ENCODE assay signal across 12 cellular contexts in genomic region chr10:49187044-49187484, GRCh38. TPM values are rescaled to one million over a fixed set of nuclear protein-coding genes. Genes with fewer than 3 reads are reported as not detected.
DNase-seq lines count a peak whose midpoint lies in the region; ATAC-seq and TF ChIP-seq lines count a peak whose summit lies in the region.
"Had no signal": no experiment of that assay in that cellular context is flagged by ENCODE, and none has a peak within 500 bp of the region (broad histone marks: within the 10 kb centered on the region; RNA-seq: fewer than 3 reads in every experiment).

No MANE protein-coding gene starts in this region.

- ATAC-seq in IMR-90 (ENCODE audit: low read depth) (no peak; the same call in 1 of the 2 replicates), HG03039 (IDR thresholded peaks at IDR 0.05; ENCODE audit: unreplicated experiment) (no peak)
- no peak for ATAC-seq in natural killer cell treated with Interleukin-12 subunit alpha and Interleukin-12 subunit beta and Interleukin-15 and Interleukin-18, amount 100 ng/mL, for 72 hours

- peaks cover 0 to 5% (median 0%) of the 10 kb centered on the region in 11 experiments; a peak in 1 of 22 replicates for H4K20me1 ChIP-seq in BLaER1 treated with 17β-estradiol and CSF1 and Interleukin-3, amounts not matched to agents 10 nM and 100 nM
- H4K20me1 ChIP-seq in IMR-90 (ENCODE audit: insufficient read depth, low read length), result no peaks in the 10 kb centered on the region

- POLR2A ChIA-PET in IMR-90 (lab: Charles Lee; ENCODE audit: unreplicated experiment), result no interaction called here

- H3K9me1 ChIP-seq in IMR-90 (ENCODE audit: insufficient read depth, low read length), result peaks cover 6% of the 10 kb centered on the region; the same call in 1 of the 2 replicates

- no peaks in the 10 kb centered on the region for H3K9me3 ChIP-seq in BLaER1 treated with 17β-estradiol and CSF1 and Interleukin-3, amounts not matched to agents 10 nM and 100 nM (replicated peaks in 1 of 11)
- H3K9me3 ChIP-seq in IMR-90 (ENCODE audit: control insufficient read depth, insufficient read depth, low read length), result no peaks in the 10 kb centered on the region
- H3K9me3 ChIP-seq: Caco-2 had no signal

- in situ Hi-C loops in IMR-90 (cut with MboI; ENCODE audit: low sequenced_read_pairs), result no loop called here

- H4K8ac ChIP-seq in IMR-90 (ENCODE audit: low read depth in 2 of 2, low read length in 2 of 2), result no peak overlapping the region; a peak in 1 of 4 replicates

- dilution Hi-C loops in IMR-90 (cut with HindIII; ENCODE audit: low sequenced_read_pairs, unreplicated experiment), result no loop called here

- peak overlapping the region in 6 of 11 experiments; percentile 67 to 87 (median 84); a peak in 7 of 22 replicates for H3K27ac ChIP-seq in BLaER1 treated with 17β-estradiol and CSF1 and Interleukin-3, amounts not matched to agents 10 nM and 100 nM
- H3K27ac ChIP-seq in IMR-90 (ENCODE audit: insufficient read depth, low read length), result no peak overlapping the region

- H2AFZ ChIP-seq in IMR-90 (replicated peaks; ENCODE audit: low read length, poor library complexity), result peak overlapping the region; percentile 63

- H2AK9ac ChIP-seq in IMR-90 (replicated peaks; ENCODE audit: low read depth, low read length, poor library complexity), result no peak overlapping the region

- H2BK120ac ChIP-seq in IMR-90 (ENCODE audit: low read depth, low read length), result peak overlapping the region; percentile 38; the same call in 1 of the 2 replicates

- H3K36me3 Mint-ChIP-seq in natural killer cell treated with Interleukin-12 subunit alpha and Interleukin-12 subunit beta and Interleukin-15 and Interleukin-18, amount 100 ng/mL, for 72 hours, result peaks cover 8% of the 10 kb centered on the region

- no peak overlapping the region for H3K56ac ChIP-seq in IMR-90 (ENCODE audit: extremely low read depth, insufficient read depth, low read length)

- peak overlapping the region; percentile 31 for H3K23ac ChIP-seq in IMR-90 (ENCODE audit: low read depth, low read length)

- peak overlapping the region; percentile 59 for H2BK20ac ChIP-seq in IMR-90 (ENCODE audit: low read depth, low read length)

- CTCF ChIA-PET in IMR-90 (lab: Yijun Ruan, JAX), result no interaction called here

- H3K27me3 Mint-ChIP-seq in natural killer cell treated with Interleukin-12 subunit alpha and Interleukin-12 subunit beta and Interleukin-15 and Interleukin-18, amount 100 ng/mL, for 72 hours, result no peaks in the 10 kb centered on the region

- peak overlapping the region; percentile 69 for H3K14ac ChIP-seq in IMR-90 (replicated peaks; ENCODE audit: low read depth, low read length)

- TF ChIP-seq RAD21 in IMR-90 (IDR thresholded peaks at IDR 0.05; ENCODE audit: low read length), result no peak

- H3K79me1 ChIP-seq in IMR-90 (ENCODE audit: low read depth in 1 of 2, low read length in 2 of 2), result no peaks in the 10 kb centered on the region

- no peak overlapping the region for H4K91ac ChIP-seq in IMR-90 (ENCODE audit: insufficient read depth, low read depth, low read length)

- DNase-seq in IMR-90, result no peak
- peak; percentile 32 for DNase-seq in ecto neural progenitor cell (ENCODE audit: low spot score)
- no peak for DNase-seq in natural killer cell treated with Interleukin-12 subunit alpha and Interleukin-12 subunit beta and Interleukin-15 and Interleukin-18, amount 100 ng/mL, for 72 hours (ENCODE audit: low spot score)
- DNase-seq in cerebellar cortex (ENCODE audit: low spot score), result no peak
- no peak for DNase-seq in NCI-H146 (lab: John Stamatoyannopoulos, UW)
- no peak for DNase-seq in RPMI8226
- DNase-seq: Caco-2, NCI-H524, nucleus accumbens had no signal

- no peak for TF ChIP-seq CTCF in IMR-90 (conservative IDR thresholded peaks at IDR 0.05; ENCODE audit: low read depth, low read length)

- H3K18ac ChIP-seq in IMR-90 (ENCODE audit: low read depth, low read length), result no peak overlapping the region

- H3K4me1 ChIP-seq in BLaER1 treated with 17β-estradiol and CSF1 and Interleukin-3, amounts not matched to agents 10 nM and 100 nM, result peaks cover 66 to 99% (median 88%) of the 10 kb centered on the region in 10 experiments
- H3K4me1 ChIP-seq in IMR-90 (ENCODE audit: control insufficient read depth, insufficient read depth, low read length), result no peaks in the 10 kb centered on the region; the same call in 1 of the 2 replicates
- H3K4me1 ChIP-seq: Caco-2 had no signal

- no peak overlapping the region; the same call in 1 of the 2 replicates for H3K4ac ChIP-seq in IMR-90 (ENCODE audit: low read depth, low read length)

- no peak for TF ChIP-seq POLR2A in IMR-90 (IDR thresholded peaks at IDR 0.05; ENCODE audit: low read depth, low read length)

- peak overlapping the region in 8 of 10 experiments; percentile 52 to 69 (median 60); a peak in 16 of 20 replicates for H3K4me3 ChIP-seq in BLaER1 treated with 17β-estradiol and CSF1 and Interleukin-3, amounts not matched to agents 10 nM and 100 nM
- no peak overlapping the region for H3K4me3 ChIP-seq in IMR-90 (ENCODE audit: insufficient read depth, low read depth, low read length)

- H4K5ac ChIP-seq in IMR-90 (ENCODE audit: low read depth, low read length), result no peak overlapping the region

- no peak overlapping the region for H2AK5ac ChIP-seq in IMR-90 (ENCODE audit: low read depth, low read length)

- WGBS in IMR-90 (ENCODE audit: extremely low coverage in 2 of 2, insufficient read length in 1 of 2), 2 experiments, result 20% methylated on average over 1 of the region's 8 CpGs; no CpG with 5 or more reads in 1 of the 2 experiments

- no peaks in the 10 kb centered on the region for H3K36me3 ChIP-seq in BLaER1 treated with 17β-estradiol and CSF1 and Interleukin-3, amounts not matched to agents 10 nM and 100 nM
- H3K36me3 ChIP-seq in IMR-90 (ENCODE audit: control insufficient read depth, insufficient read depth, low read length), result no peaks in the 10 kb centered on the region

- no TSS peak for BruUV-seq in IMR-90 (replicated peaks; lab: Mats Ljungman, UMichigan)

- peaks cover 66 to 90% of the 10 kb centered on the region in 2 donors for H3K4me1 Mint-ChIP-seq in natural killer cell treated with Interleukin-12 subunit alpha and Interleukin-12 subunit beta and Interleukin-15 and Interleukin-18, amount 100 ng/mL, for 72 hours (ENCODE audit: low read depth in 2 of 2)

- H3K4me3 Mint-ChIP-seq in natural killer cell treated with Interleukin-12 subunit alpha and Interleukin-12 subunit beta and Interleukin-15 and Interleukin-18, amount 100 ng/mL, for 72 hours, result peak overlapping the region; percentile 91

- peak overlapping the region in 7 of 11 experiments; percentile 63 to 77 (median 76); a peak in 10 of 22 replicates for H3K9ac ChIP-seq in BLaER1 treated with 17β-estradiol and CSF1 and Interleukin-3, amounts not matched to agents 10 nM and 100 nM
- no peak overlapping the region for H3K9ac ChIP-seq in IMR-90 (ENCODE audit: low read depth, low read length)

- no peaks in the 10 kb centered on the region for H3K27me3 ChIP-seq in BLaER1 treated with 17β-estradiol and CSF1 and Interleukin-3, amounts not matched to agents 10 nM and 100 nM
- peaks cover 2% of the 10 kb centered on the region; the same call in 1 of the 2 replicates for H3K27me3 ChIP-seq in IMR-90 (ENCODE audit: control insufficient read depth, insufficient read depth, low read length)

- no peaks in the 10 kb centered on the region for H3K9me3 Mint-ChIP-seq in natural killer cell treated with Interleukin-12 subunit alpha and Interleukin-12 subunit beta and Interleukin-15 and Interleukin-18, amount 100 ng/mL, for 72 hours

- intact Hi-C loops in IMR-90 (cut with micrococcal nuclease), result no loop called here

- H3K27ac Mint-ChIP-seq in natural killer cell treated with Interleukin-12 subunit alpha and Interleukin-12 subunit beta and Interleukin-15 and Interleukin-18, amount 100 ng/mL, for 72 hours, result peak overlapping the region; percentile 87 to 99

- H2BK15ac ChIP-seq in IMR-90 (ENCODE audit: low read depth, low read length), result no peak overlapping the region

- H2BK5ac ChIP-seq in IMR-90 (ENCODE audit: low read depth, low read length, poor library complexity, severe bottlenecking), result no peak overlapping the region

- peak overlapping the region; percentile 86 to 98 (median 94) for H3K4me2 ChIP-seq in BLaER1 treated with 17β-estradiol and CSF1 and Interleukin-3, amounts not matched to agents 10 nM and 100 nM
- no peak overlapping the region for H3K4me2 ChIP-seq in IMR-90 (ENCODE audit: low read depth, low read length)

TF ChIP-seq in IMR-90, 13 proteins besides CTCF, POLR2A, EP300 and RAD21 (continues in another document):
- TF ChIP-seq MAFK (IDR thresholded peaks at IDR 0.05; ENCODE audit: low read depth, low read length), result no peak
- no peak for TF ChIP-seq USF2 (IDR thresholded peaks at IDR 0.05; ENCODE audit: low read depth, low read length)
- no peak for TF ChIP-seq CHD1 (IDR thresholded peaks at IDR 0.05; ENCODE audit: low read depth, low read length)
- no peak for TF ChIP-seq BHLHE40 (IDR thresholded peaks at IDR 0.05; ENCODE audit: low read depth, low read length)

RNA-seq across cellular contexts. Expression of gene TMEM273, which starts 1.1 kb away (rescaled TPM):
- not detected in 2 replicates for total RNA-seq in IMR-90 (2012; rRNA removed)
- not detected in 2 replicates for polyA plus RNA-seq in IMR-90 (2012; rRNA removed)
- polyA plus RNA-seq in IMR-90 (2012; cell fraction: cytosol; rRNA removed), result not detected in 2 replicates
- polyA plus RNA-seq in IMR-90 (2012; cell fraction: nucleus; rRNA removed; ENCODE audit: low replicate concordance), result 0.21 TPM in 1 of 2 replicates, not detected in the other
- total RNA-seq in natural killer cell treated with Interleukin-12 subunit alpha and Interleukin-12 subunit beta and Interleukin-15 and Interleukin-18, amount 100 ng/mL, for 72 hours, result 10 to 100 TPM; 13.2 to 86.0 TPM
- total RNA-seq: Caco-2, LHCN-M2 had no signal

RNA-seq across cellular contexts. Expression of gene FAM170B, which starts 53.2 kb away (rescaled TPM):
- total RNA-seq in IMR-90 (2012; rRNA removed), result not detected in 2 replicates
- polyA plus RNA-seq in IMR-90 (2012; rRNA removed), result not detected in 2 replicates
- not detected in 2 replicates for polyA plus RNA-seq in IMR-90 (2012; cell fraction: cytosol; rRNA removed)
- polyA plus RNA-seq in IMR-90 (2012; cell fraction: nucleus; rRNA removed; ENCODE audit: low replicate concordance), result not detected in 2 replicates
- under 1 TPM in 1 of 2 donors, not detected in 1; 0.31 TPM for total RNA-seq in natural killer cell treated with Interleukin-12 subunit alpha and Interleukin-12 subunit beta and Interleukin-15 and Interleukin-18, amount 100 ng/mL, for 72 hours
- total RNA-seq: Caco-2, LHCN-M2 had no signal

Comparison
In these comparisons a context has a peak if more than half of its experiments do, and no peak if none do; other contexts are left out.
1. RNA of gene TMEM273, which starts 1.1 kb away (total RNA-seq): 13.2 to 86.0 TPM in natural killer cell treated with Interleukin-12 subunit alpha and Interleukin-12 subunit beta and Interleukin-15 and Interleukin-18, amount 100 ng/mL, for 72 hours; not detected in IMR-90; every median in the first group is over 10 times any median in the second.